In the genomic region with DNA sequence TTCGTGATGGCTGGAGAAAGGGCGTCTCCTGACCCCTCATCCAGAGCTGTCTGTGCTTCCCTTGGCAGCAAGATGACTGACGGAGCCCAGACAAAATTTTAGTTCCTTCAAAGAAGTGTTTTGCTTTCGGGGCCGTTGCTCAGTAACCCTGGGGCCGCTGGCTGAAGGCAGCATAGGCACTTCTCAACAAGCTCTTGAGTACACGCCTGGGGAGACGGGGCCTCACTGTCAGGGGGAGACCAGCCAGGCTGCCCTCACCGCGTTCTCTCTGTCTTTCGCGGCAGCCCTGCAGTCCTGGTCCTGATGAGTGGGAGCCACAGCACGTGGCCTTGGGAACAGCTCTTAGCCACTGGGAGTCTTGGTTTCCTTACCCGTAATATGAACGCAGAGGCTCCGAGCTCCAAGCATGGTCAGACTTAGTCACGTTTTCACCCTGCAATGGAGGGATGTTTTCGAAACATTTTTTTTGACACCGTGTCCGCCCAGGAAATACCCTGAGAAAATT, we compare ENCODE assay signal across 1 cellular context.
TF ChIP-seq lines count a peak whose summit lies in the region.

No MANE protein-coding gene starts in this region.

TF ChIP-seq in GM12878, 131 proteins besides CTCF, POLR2A, EP300 and RAD21 (continued from another document):
- TF ChIP-seq, protein P1, sequence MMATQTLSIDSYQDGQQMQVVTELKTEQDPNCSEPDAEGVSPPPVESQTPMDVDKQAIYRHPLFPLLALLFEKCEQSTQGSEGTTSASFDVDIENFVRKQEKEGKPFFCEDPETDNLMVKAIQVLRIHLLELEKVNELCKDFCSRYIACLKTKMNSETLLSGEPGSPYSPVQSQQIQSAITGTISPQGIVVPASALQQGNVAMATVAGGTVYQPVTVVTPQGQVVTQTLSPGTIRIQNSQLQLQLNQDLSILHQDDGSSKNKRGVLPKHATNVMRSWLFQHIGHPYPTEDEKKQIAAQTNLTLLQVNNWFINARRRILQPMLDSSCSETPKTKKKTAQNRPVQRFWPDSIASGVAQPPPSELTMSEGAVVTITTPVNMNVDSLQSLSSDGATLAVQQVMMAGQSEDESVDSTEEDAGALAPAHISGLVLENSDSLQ (IDR thresholded peaks at IDR 0.05) = no peak
- no peak for TF ChIP-seq ZNF274 (IDR thresholded peaks at IDR 0.05; ENCODE audit: insufficient read depth, insufficient read length)
- no peak for TF ChIP-seq NR2C1 (IDR thresholded peaks at IDR 0.05)
- TF ChIP-seq TBL1XR1 (IDR thresholded peaks at IDR 0.05; ENCODE audit: low read depth, low read length) = no peak
- no peak for TF ChIP-seq KDM1A (IDR thresholded peaks at IDR 0.05; ENCODE audit: borderline replicate concordance)
TF ChIP-seq in GM12878: peak in this region for 7.
